26 cellular contexts compared by ENCODE assay signal in the genomic region with DNA sequence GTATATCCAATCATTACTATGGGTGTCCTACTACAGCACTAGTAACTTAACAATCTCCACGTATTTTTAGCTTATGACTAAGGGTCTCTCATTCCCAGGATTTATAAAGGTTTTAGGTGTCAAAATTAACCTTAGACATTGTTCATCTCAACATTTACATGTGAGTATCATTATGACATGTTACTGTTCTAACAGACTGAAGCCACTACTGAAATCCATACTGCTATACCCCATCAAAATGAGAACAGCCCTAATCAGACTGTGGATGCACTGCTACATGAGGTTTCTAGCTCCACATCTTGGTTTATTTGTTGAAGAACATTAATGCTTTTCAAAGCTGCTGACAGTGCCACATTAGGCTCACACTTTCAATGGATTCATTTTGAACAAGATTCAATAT. TPM values are rescaled to one million over a fixed set of nuclear protein-coding genes. Genes with fewer than 3 reads are reported as not detected.
"Had no signal": no experiment of that assay in that cellular context is flagged by ENCODE, and none has a peak within 500 bp of the region (broad histone marks: within the 10 kb centered on the region; RNA-seq: fewer than 3 reads in every experiment).

No MANE protein-coding gene starts in this region.

- H3K27ac ChIP-seq: brain microvascular endothelial cell, coronary artery, dorsolateral prefrontal cortex, esophagus muscularis mucosa, foreskin keratinocyte, gastrocnemius medialis, heart right ventricle, WERI-Rb-1 had no signal

- H3K27me3 ChIP-seq: brain microvascular endothelial cell, dorsolateral prefrontal cortex, esophagus muscularis mucosa, foreskin keratinocyte, gastrocnemius medialis, heart right ventricle had no signal

- DNase-seq: activated B cell treated with CpG ODN at 0.5 μM for 24 hours; activated CD4-positive, alpha-beta T cell treated with anti-CD3 and anti-CD28 coated beads for 48 hours; activated CD4-positive, alpha-beta T cell treated with anti-CD3 and anti-CD28 coated beads, Interleukin-2, amount 50 U/mL, for 1 hour; activated CD4-positive, alpha-beta T cell treated with anti-CD3 and anti-CD28 coated beads, Interleukin-2, amount 50 U/mL, for 48 hours; activated CD8-positive, alpha-beta memory T cell treated with anti-CD3 and anti-CD28 coated beads for 24 hours; activated CD8-positive, alpha-beta T cell treated with anti-CD3 and anti-CD28 coated beads for 36 hours; activated effector memory CD4-positive, alpha-beta T cell treated with anti-CD3 and anti-CD28 coated beads, Interleukin-2, amount 50 U/mL, for 16 hours; activated naive CD4-positive, alpha-beta T cell treated with anti-CD3 and anti-CD28 coated beads, Interleukin-2, amount 10 ng/mL, durations not matched to agents 7 days and 5 days; activated naive CD8-positive, alpha-beta T cell treated with anti-CD3 and anti-CD28 coated beads, Interleukin-2, amount 10 ng/mL, durations not matched to agents 7 days and 5 days; activated T-cell treated with anti-CD3 and anti-CD28 coated beads, Interleukin-2, amount 50 U/mL, for 4 hours; brain microvascular endothelial cell; dorsolateral prefrontal cortex; effector memory CD4-positive, alpha-beta T cell; foreskin keratinocyte; gastrocnemius medialis; glutamatergic neuron; heart right ventricle; T-helper 1 cell; T-helper 17 cell; T1000; WERI-Rb-1 had no signal

- ATAC-seq: activated CD4-positive, CD25-positive, alpha-beta regulatory T cell treated with anti-CD3 and anti-CD28 coated beads, Interleukin-2, amount 50 U/mL, for 24 hours; activated CD8-positive, alpha-beta T cell treated with anti-CD3 and anti-CD28 coated beads for 36 hours; activated T-cell treated with anti-CD3 and anti-CD28 coated beads, Interleukin-2, amount 50 U/mL, for 4 hours; foreskin keratinocyte; gastrocnemius medialis; heart right ventricle; T-helper 17 cell had no signal

- H3K4me3 ChIP-seq: coronary artery, dorsolateral prefrontal cortex, esophagus muscularis mucosa, gastrocnemius medialis, heart right ventricle had no signal

- H3K9me3 ChIP-seq: esophagus muscularis mucosa, gastrocnemius medialis had no signal

- H3K4me1 ChIP-seq: foreskin keratinocyte had no signal

- H3K36me3 ChIP-seq: brain microvascular endothelial cell had no signal

- FAIRE-seq: astrocyte, bronchial epithelial cell had no signal

RNA-seq across cellular contexts. Expression of gene TXK, which starts 35.6 kb away (rescaled TPM):
- total RNA-seq: foreskin keratinocyte had no signal
- polyA plus RNA-seq: foreskin keratinocyte had no signal
